ENCODE assay signal across 8 cellular contexts in genomic region chrX:18425199-18426003, GRCh38. TPM values are rescaled to one million over a fixed set of nuclear protein-coding genes. Genes with fewer than 3 reads are reported as not detected.
DNase-seq lines count a peak whose midpoint lies in the region; ATAC-seq and TF ChIP-seq lines count a peak whose summit lies in the region.

Gene CDKL5 (plus strand): TSS chrX:18425608. CDS start chrX:18507097, 81,489 bp downstream.

- no peak for TF ChIP-seq CTCF in lower lobe of right lung (IDR thresholded peaks at IDR 0.05)

- H3K4me3 Mint-ChIP-seq in CD8-positive, alpha-beta memory T cell: peak within 1 kb of the TSS; percentile 88 to 97 (median 90)

- no peaks in the 10 kb centered on the region for H3K36me3 ChIP-seq in CD8-positive, alpha-beta memory T cell (ENCODE audit: insufficient read depth, low read length)
- H3K36me3 ChIP-seq in lower lobe of right lung: no peaks in the 10 kb centered on the region

- peaks cover 0 to 3% (median 0%) of the 10 kb centered on the region in 3 donors for H3K36me3 Mint-ChIP-seq in CD8-positive, alpha-beta memory T cell

- H3K4me3 ChIP-seq in CD8-positive, alpha-beta memory T cell (ENCODE audit: low read length): peak within 1 kb of the TSS; percentile 61
- peak within 1 kb of the TSS; percentile 69 for H3K4me3 ChIP-seq in lower lobe of right lung

- intact Hi-C loops in lower lobe of right lung (cut with DNase I): no loop called here

- no peaks in the 10 kb centered on the region for H3K9me3 ChIP-seq in CD8-positive, alpha-beta memory T cell (ENCODE audit: low read length)
- H3K9me3 ChIP-seq in lower lobe of right lung: no peaks in the 10 kb centered on the region

- peak; percentile 91 to 98 (median 95) for DNase-seq in CD8-positive, alpha-beta memory T cell
- DNase-seq in HS-5 (ENCODE audit: low read depth) (peak; percentile 87), NK-92 (lab: John Stamatoyannopoulos, UW; ENCODE audit: unreplicated experiment) (peak; percentile 66), lower lobe of right lung (peak; percentile 98)
- DNase-seq in activated CD8-positive, alpha-beta memory T cell treated with anti-CD3 and anti-CD28 coated beads for 24 hours: peak; percentile 93
- DNase-seq in effector CD8-positive, alpha-beta T cell (lab: John Stamatoyannopoulos, UW): peak; percentile 94
- DNase-seq in stimulated activated CD4-positive, alpha-beta T cell treated with anti-CD3 and anti-CD28 coated beads, Interleukin-4, amount 100 ng/mL, for 48 hours (ENCODE audit: low read depth in 2 of 2): peak; percentile 83 to 93

- peaks cover 0 to 9% of the 10 kb centered on the region in 2 donors for H3K27me3 Mint-ChIP-seq in CD8-positive, alpha-beta memory T cell

- peaks cover 11 to 16% (median 13%) of the 10 kb centered on the region in 3 donors for H3K4me1 Mint-ChIP-seq in CD8-positive, alpha-beta memory T cell

- CTCF ChIA-PET in CD8-positive, alpha-beta memory T cell (lab: Charles Lee): interaction anchor here (1.6 kb wide), 1 partner anchor 909 kb away, joined by 7 read pairs; no protein-coding TSS in a partner anchor

- ATAC-seq in GM21360 (IDR thresholded peaks at IDR 0.05; ENCODE audit: unreplicated experiment): peak; percentile 88
- peak; percentile 96 to 99 for ATAC-seq in lower lobe of right lung

- H3K27ac Mint-ChIP-seq in CD8-positive, alpha-beta memory T cell: peak within 1 kb of the TSS; percentile 66 to 94 (median 88)

- peak within 1 kb of the TSS; percentile 61 for H3K27ac ChIP-seq in CD8-positive, alpha-beta memory T cell (ENCODE audit: low read depth, low read length)
- peak within 1 kb of the TSS; percentile 83 for H3K27ac ChIP-seq in lower lobe of right lung

- peaks cover 6% of the 10 kb centered on the region for H3K4me1 ChIP-seq in CD8-positive, alpha-beta memory T cell (ENCODE audit: insufficient read depth, low read length)
- peaks cover 5% of the 10 kb centered on the region for H3K4me1 ChIP-seq in lower lobe of right lung

- H3K9me3 Mint-ChIP-seq in CD8-positive, alpha-beta memory T cell: no peaks in the 10 kb centered on the region

- no peaks in the 10 kb centered on the region for H3K27me3 ChIP-seq in CD8-positive, alpha-beta memory T cell (ENCODE audit: insufficient read depth, low read length, poor library complexity, severe bottlenecking)
- no peaks in the 10 kb centered on the region for H3K27me3 ChIP-seq in lower lobe of right lung (ENCODE audit: low read depth)

- POLR2A ChIA-PET in CD8-positive, alpha-beta memory T cell (lab: Charles Lee): interaction anchor here (0.6 to 1.2 kb wide), 2 partner anchors 560 to 561 kb away, joined by 3 to 4 read pairs; no protein-coding TSS in a partner anchor

RNA-seq across cellular contexts. Expression of gene CDKL5, which starts in this region (rescaled TPM):
- 1 to 10 TPM; 1.5 to 2.6 TPM for total RNA-seq in CD8-positive, alpha-beta memory T cell
- 1.2 TPM for polyA plus RNA-seq in CD8-positive, alpha-beta memory T cell
- 30.6 TPM for total RNA-seq in lower lobe of right lung

Comparison
In these comparisons a context has a peak if more than half of its experiments do, and no peak if none do; other contexts are left out.
1. Peak in every context shown above with its lines: DNase-seq, ATAC-seq, H3K4me3 ChIP-seq and H3K27ac ChIP-seq.